Comparison of ENCODE assay signal across 11 cellular contexts in the genomic region with DNA sequence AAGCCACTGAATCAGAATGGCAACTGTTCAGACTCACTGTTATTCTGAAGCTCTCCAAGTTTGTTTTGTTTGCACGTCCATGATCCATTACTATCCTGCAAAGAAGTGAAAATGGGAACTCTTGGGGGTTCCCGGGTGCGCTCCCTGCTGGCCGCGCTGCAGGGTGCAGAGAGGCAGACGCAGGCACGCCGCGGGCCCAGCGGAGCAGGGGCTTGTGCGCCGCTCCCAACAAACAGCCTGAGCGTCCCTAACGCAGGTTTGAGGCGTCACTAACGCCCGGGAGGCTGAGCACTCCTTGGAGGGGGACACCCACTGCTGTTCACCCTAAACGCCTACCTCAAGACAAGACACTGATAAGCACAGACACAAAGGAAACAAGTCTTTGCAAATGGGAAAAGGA. TPM values are rescaled to one million over a fixed set of nuclear protein-coding genes. Genes with fewer than 3 reads are reported as not detected.
DNase-seq lines count a peak whose midpoint lies in the region; ATAC-seq, FAIRE-seq and TF ChIP-seq lines count a peak whose summit lies in the region.
"Had no signal": no experiment of that assay in that cellular context is flagged by ENCODE, and none has a peak within 500 bp of the region (broad histone marks: within the 10 kb centered on the region; RNA-seq: fewer than 3 reads in every experiment).

No MANE protein-coding gene starts in this region.

- no peak for FAIRE-seq in D721Med (lab: Jason Lieb, UNC)

- H3K4me3 ChIP-seq in IMR-90 (ENCODE audit: insufficient read depth, low read depth, low read length) = no peak overlapping the region

- intact Hi-C loops in IMR-90 (cut with micrococcal nuclease) = no loop called here

- in situ Hi-C loops in IMR-90 (cut with MboI; ENCODE audit: low sequenced_read_pairs) = no loop called here

- H2AK5ac ChIP-seq in IMR-90 (ENCODE audit: low read depth, low read length) = no peak overlapping the region

- H4K91ac ChIP-seq in IMR-90 (ENCODE audit: insufficient read depth, low read depth, low read length) = peak overlapping the region; percentile 66; the same call in 1 of the 2 replicates

- no peak overlapping the region for H3K27ac ChIP-seq in IMR-90 (ENCODE audit: insufficient read depth, low read length)
- H3K27ac ChIP-seq: VCaP had no signal

- WGBS in IMR-90 (ENCODE audit: extremely low coverage in 2 of 2, insufficient read length in 1 of 2), 2 experiments = 41% methylated on average over 14 of the region's 18 CpGs; no CpG with 5 or more reads in 1 of the 2 experiments

- H3K36me3 ChIP-seq in IMR-90 (ENCODE audit: control insufficient read depth, insufficient read depth, low read length) = no peaks in the 10 kb centered on the region

- peaks cover 3% of the 10 kb centered on the region for H3K9me3 Mint-ChIP-seq in mesothelial cell of epicardium

- no peak overlapping the region for H3K4me2 ChIP-seq in IMR-90 (ENCODE audit: low read depth, low read length)

- peak overlapping the region in 1 of 2 experiments; percentile 52; a peak in 1 of 4 replicates for H4K8ac ChIP-seq in IMR-90 (ENCODE audit: low read depth in 2 of 2, low read length in 2 of 2)

- no peaks in the 10 kb centered on the region for H3K36me3 Mint-ChIP-seq in mesothelial cell of epicardium

- H2AK9ac ChIP-seq in IMR-90 (replicated peaks; ENCODE audit: low read depth, low read length, poor library complexity) = no peak overlapping the region

- ATAC-seq in IMR-90 (ENCODE audit: low read depth) = peak; percentile 71
- no peak for ATAC-seq in GM21447 (IDR thresholded peaks at IDR 0.05; ENCODE audit: unreplicated experiment)

- H3K9me3 ChIP-seq in IMR-90 (ENCODE audit: control insufficient read depth, insufficient read depth, low read length) = no peaks in the 10 kb centered on the region

- H3K4me1 ChIP-seq in IMR-90 (ENCODE audit: control insufficient read depth, insufficient read depth, low read length) = peaks cover 4% of the 10 kb centered on the region

- dilution Hi-C loops in IMR-90 (cut with HindIII; ENCODE audit: low sequenced_read_pairs, unreplicated experiment) = no loop called here

- H3K14ac ChIP-seq in IMR-90 (replicated peaks; ENCODE audit: low read depth, low read length) = no peak overlapping the region

- CTCF ChIA-PET in IMR-90 (lab: Yijun Ruan, JAX) = interaction anchor here (0.6 to 1.1 kb wide), 2 partner anchors 9 to 125 kb away, joined by 3 read pairs; no protein-coding TSS in a partner anchor

- H3K27me3 ChIP-seq in IMR-90 (ENCODE audit: control insufficient read depth, insufficient read depth, low read length) = 0 out of 2 replicates have a peak, but pooled peaks cover 4% of the 10 kb centered on the region

- H2BK5ac ChIP-seq in IMR-90 (ENCODE audit: low read depth, low read length, poor library complexity, severe bottlenecking) = no peak overlapping the region

- TF ChIP-seq RAD21 in IMR-90 (IDR thresholded peaks at IDR 0.05; ENCODE audit: low read length) = peak; percentile 28

- H2BK120ac ChIP-seq in IMR-90 (ENCODE audit: low read depth, low read length) = 0 out of 2 replicates have a peak overlapping the region, but pooled peaks have one; percentile 22

- peaks cover 21% of the 10 kb centered on the region for H3K4me1 Mint-ChIP-seq in mesothelial cell of epicardium

- TF ChIP-seq CTCF in D721Med (IDR thresholded peaks at IDR 0.05; ENCODE audit: insufficient read depth, missing control alignments) = peak; percentile 15
- TF ChIP-seq CTCF in IMR-90 (conservative IDR thresholded peaks at IDR 0.05; ENCODE audit: low read depth, low read length) = peak; percentile 43
- peak; percentile 52 for TF ChIP-seq CTCF in mesothelial cell of epicardium (IDR thresholded peaks at IDR 0.05; ENCODE audit: unreplicated experiment)

- H3K18ac ChIP-seq in IMR-90 (ENCODE audit: low read depth, low read length) = no peak overlapping the region; the same call in 1 of the 2 replicates

- no peak overlapping the region for H3K9ac ChIP-seq in IMR-90 (ENCODE audit: low read depth, low read length)

- no TSS peak for BruUV-seq in IMR-90 (replicated peaks; lab: Mats Ljungman, UMichigan)

- peak overlapping the region; percentile 74 for H2AFZ ChIP-seq in IMR-90 (replicated peaks; ENCODE audit: low read length, poor library complexity)

- peak overlapping the region; percentile 36 for H3K27ac Mint-ChIP-seq in mesothelial cell of epicardium

- no peak overlapping the region for H3K56ac ChIP-seq in IMR-90 (ENCODE audit: extremely low read depth, insufficient read depth, low read length)

- H2BK20ac ChIP-seq in IMR-90 (ENCODE audit: low read depth, low read length) = no peak overlapping the region

- no peak overlapping the region for H3K4ac ChIP-seq in IMR-90 (ENCODE audit: low read depth, low read length)

- POLR2A ChIA-PET in IMR-90 (lab: Charles Lee; ENCODE audit: unreplicated experiment) = no interaction called here

- H3K23ac ChIP-seq in IMR-90 (ENCODE audit: low read depth, low read length) = no peak overlapping the region

- no peak for DNase-seq in D721Med (ENCODE audit: insufficient read length, low spot score)
- peak; percentile 36 for DNase-seq in IMR-90
- DNase-seq in erythroblast (lab: John Stamatoyannopoulos, UW) = peak; percentile 31 to 45
- DNase-seq in mesothelial cell of epicardium (ENCODE audit: low spot score in 2 of 2, unreplicated experiment in 2 of 2) = peak in 1 of 2 experiments; percentile 57
- no peak for DNase-seq in NCI-H2196 treated with DMSO at 0.1 percent for 48 hours (lab: John Stamatoyannopoulos, UW; ENCODE audit: unreplicated experiment)
- no peak for DNase-seq in A172 (ENCODE audit: low spot score)
- DNase-seq in NCI-H187 treated with DMSO at 0.1 percent for 48 hours (lab: John Stamatoyannopoulos, UW) = no peak
- DNase-seq: anterior cingulate cortex, NCI-H526 treated with DMSO at 0.1 percent for 48 hours had no signal

- H3K4me3 Mint-ChIP-seq in mesothelial cell of epicardium = peak overlapping the region; percentile 7

- no peaks in the 10 kb centered on the region for H3K27me3 Mint-ChIP-seq in mesothelial cell of epicardium (ENCODE audit: low read depth)

- H3K79me1 ChIP-seq in IMR-90 (ENCODE audit: low read depth in 1 of 2, low read length in 2 of 2) = no peaks in the 10 kb centered on the region

- TF ChIP-seq POLR2A in IMR-90 (IDR thresholded peaks at IDR 0.05; ENCODE audit: low read depth, low read length) (no peak), erythroblast (IDR thresholded peaks at IDR 0.05; ENCODE audit: low read length) (no peak)

- no peaks in the 10 kb centered on the region for H3K9me1 ChIP-seq in IMR-90 (ENCODE audit: insufficient read depth, low read length)

- no peak overlapping the region for H4K5ac ChIP-seq in IMR-90 (ENCODE audit: low read depth, low read length)

- no peaks in the 10 kb centered on the region for H4K20me1 ChIP-seq in IMR-90 (ENCODE audit: insufficient read depth, low read length)

- no peak overlapping the region for H2BK15ac ChIP-seq in IMR-90 (ENCODE audit: low read depth, low read length)

TF ChIP-seq in IMR-90, 13 proteins besides CTCF, POLR2A, EP300 and RAD21:
- TF ChIP-seq MAZ (IDR thresholded peaks at IDR 0.05; ENCODE audit: borderline replicate concordance, low read depth, low read length) (no peak), NFE2L2 (IDR thresholded peaks at IDR 0.05; ENCODE audit: low read depth, low read length) (no peak), BHLHE40 (IDR thresholded peaks at IDR 0.05; ENCODE audit: low read depth, low read length) (no peak), SMC3 (IDR thresholded peaks at IDR 0.05; ENCODE audit: low read depth, low read length) (peak; percentile 23; the same call in 1 of the 2 replicates)

RNA-seq across cellular contexts. Expression of a gene that starts 14.3 kb away (rescaled TPM):
- total RNA-seq in IMR-90 (2012; rRNA removed) (3.3 and 4.1 TPM in 2 replicates), mesothelial cell of epicardium (36.7 to 43.7 TPM (median 40.9 TPM) in 3 replicates)
- polyA plus RNA-seq in IMR-90 (2012; rRNA removed) = 2.2 and 2.4 TPM in 2 replicates
- polyA plus RNA-seq in IMR-90 (2012; cell fraction: cytosol; rRNA removed) = 1.5 and 1.9 TPM in 2 replicates
- polyA plus RNA-seq in IMR-90 (2012; cell fraction: nucleus; rRNA removed; ENCODE audit: low replicate concordance) = 1.6 and 3.6 TPM in 2 replicates
- total RNA-seq in A172 (2014; rRNA removed; shearing (Covaris generic)) = 1.8 and 2.5 TPM in 2 replicates

Comparison
In these comparisons a context has a peak if more than half of its experiments do, and no peak if none do; other contexts are left out.
1. DNase-seq: peak in IMR-90 (single experiment) and erythroblast (2 of 2); none in D721Med (single experiment), NCI-H2196 treated with DMSO at 0.1 percent for 48 hours (single experiment), A172 (single experiment) and NCI-H187 treated with DMSO at 0.1 percent for 48 hours (single experiment).
2. Peak in every context shown above with its lines, with median percentiles within 50 percentile points of each other: CTCF ChIP-seq.